In genomic region chr14:79278798-79279644, GRCh38 we compare ENCODE assay signal across 8 cellular contexts.
DNase-seq lines count a peak whose midpoint lies in the region; ATAC-seq and TF ChIP-seq lines count a peak whose summit lies in the region.

No MANE protein-coding gene starts in this region.

- H2BK120ac ChIP-seq in mesendoderm (ENCODE audit: low read depth, low read length), result no peak overlapping the region

- H3K56ac ChIP-seq in mesendoderm (ENCODE audit: low read length), result peak overlapping the region; percentile 81

- peaks cover 69% of the 10 kb centered on the region for H3K27me3 Mint-ChIP-seq in type B pancreatic cell

- no peak overlapping the region for H2BK15ac ChIP-seq in mesendoderm (replicated peaks; ENCODE audit: low read depth)

- DNase-seq in D341Med (ENCODE audit: low spot score) (peak; percentile 91), HPDE6-E6E7 (ENCODE audit: extremely low spot score) (peak; percentile 61), RPMI8226 (peak; percentile 33), mesendoderm (peak; percentile 97), type B pancreatic cell (ENCODE audit: extremely low spot score, unreplicated experiment) (peak; percentile 85)
- no peak for DNase-seq in stimulated activated CD8-positive, alpha-beta memory T cell treated with anti-CD3 and anti-CD28 coated beads, Interleukin-4, amount 100 ng/mL, for 48 hours

- H3K4me3 ChIP-seq in esophagus (ENCODE audit: low read depth in 1 of 2, low read length in 2 of 2), result peak overlapping the region; percentile 56 to 57
- H3K4me3 ChIP-seq in mesendoderm (ENCODE audit: low read length), result peak overlapping the region; percentile 22

- no peak for ATAC-seq in GM19328 (IDR thresholded peaks at IDR 0.05; ENCODE audit: unreplicated experiment)

- H3K18ac ChIP-seq in mesendoderm (ENCODE audit: low read length), result peak overlapping the region; percentile 29

- peak overlapping the region; percentile 77 for H3K4me2 ChIP-seq in mesendoderm (ENCODE audit: low read length)

- H4K5ac ChIP-seq in mesendoderm (ENCODE audit: low read length), result no peak overlapping the region

- H3K4me1 ChIP-seq in esophagus (ENCODE audit: control insufficient read depth in 2 of 2, insufficient read depth in 2 of 2, low read length in 1 of 2) (peaks cover 5 to 9% of the 10 kb centered on the region in 2 donors), mesendoderm (ENCODE audit: control insufficient read depth, low read depth, low read length) (peaks cover 27% of the 10 kb centered on the region)

- H3K79me1 ChIP-seq in mesendoderm (ENCODE audit: low read length), result no peaks in the 10 kb centered on the region

- H3K4me3 Mint-ChIP-seq in type B pancreatic cell, result peak overlapping the region; percentile 99

- peak overlapping the region in 1 of 2 donors; percentile 50 for H3K27ac ChIP-seq in esophagus (ENCODE audit: low read depth in 2 of 2, low read length in 1 of 2)
- no peak overlapping the region for H3K27ac ChIP-seq in mesendoderm (ENCODE audit: low read depth, low read length)

- no peaks in the 10 kb centered on the region for H3K79me2 ChIP-seq in mesendoderm (ENCODE audit: control insufficient read depth, insufficient read depth, low read length)

- peaks cover 4% of the 10 kb centered on the region for H3K36me3 Mint-ChIP-seq in type B pancreatic cell

- peak overlapping the region; percentile 87 for H3K27ac Mint-ChIP-seq in type B pancreatic cell

- H3K27me3 ChIP-seq in esophagus (ENCODE audit: control insufficient read depth in 1 of 2, insufficient read depth in 2 of 2, low read length in 2 of 2) (no peaks in the 10 kb centered on the region), mesendoderm (ENCODE audit: insufficient read depth, low read length, poor library complexity) (peaks cover 9% of the 10 kb centered on the region)

- no peak overlapping the region for H3K4ac ChIP-seq in mesendoderm (ENCODE audit: low read depth, low read length)

- H3K23ac ChIP-seq in mesendoderm (ENCODE audit: low read length), result no peak overlapping the region

- peaks cover 40% of the 10 kb centered on the region for H3K4me1 Mint-ChIP-seq in type B pancreatic cell (ENCODE audit: unreplicated experiment)

- WGBS in esophagus, 2 donors, result 1 to 3% methylated on average over 62 to 67 of the region's 67 CpGs
- WGBS in mesendoderm (ENCODE audit: extremely low coverage, insufficient coverage, low lambda C conversion rate), result no CpG with 5 or more reads among the region's 67 CpGs

- H3K9me3 Mint-ChIP-seq in type B pancreatic cell, result no peaks in the 10 kb centered on the region

- peak; percentile 24 for TF ChIP-seq CTCF in type B pancreatic cell (conservative IDR thresholded peaks at IDR 0.05)

- peaks cover 0 to 3% of the 10 kb centered on the region in 2 donors for H3K9me3 ChIP-seq in esophagus (ENCODE audit: control insufficient read depth in 2 of 2, insufficient read depth in 1 of 2, low read depth in 1 of 2, low read length in 1 of 2)

- H2BK5ac ChIP-seq in mesendoderm (ENCODE audit: low read length), result no peak overlapping the region

- no peak overlapping the region for H4K8ac ChIP-seq in mesendoderm (ENCODE audit: low read depth, low read length)

- H2AK5ac ChIP-seq in mesendoderm (ENCODE audit: low read length), result no peak overlapping the region

- H3K36me3 ChIP-seq in esophagus (ENCODE audit: control insufficient read depth in 2 of 2, insufficient read depth in 2 of 2, low read length in 1 of 2) (no peaks in the 10 kb centered on the region), mesendoderm (ENCODE audit: control insufficient read depth, insufficient read depth, low read length) (no peaks in the 10 kb centered on the region)

- H3K9ac ChIP-seq in mesendoderm (ENCODE audit: low read length), result peak overlapping the region; percentile 60
